Comparison of ENCODE assay signal across 15 cellular contexts in genomic region chr17:35498429-35499178, GRCh38. TPM values are rescaled to one million over a fixed set of nuclear protein-coding genes. Genes with fewer than 3 reads are reported as not detected.
A peak's percentile ranks its signal among the peaks of the same experiment; 100 is the strongest.
DNase-seq lines count a peak whose midpoint lies in the region; ATAC-seq, FAIRE-seq and TF ChIP-seq lines count a peak whose summit lies in the region.
"Had no signal": no experiment of that assay in that cellular context is flagged by ENCODE, and none has a peak within 500 bp of the region (broad histone marks: within the 10 kb centered on the region; RNA-seq: fewer than 3 reads in every experiment).

No MANE protein-coding gene starts in this region.

- no peaks in the 10 kb centered on the region for H3K27me3 Mint-ChIP-seq in activated CD4-positive, alpha-beta T cell treated with anti-CD3 and anti-CD28 coated beads, Interleukin-2, amount 10 ng/mL, durations not matched to agents 7 days and 5 days
- no peaks in the 10 kb centered on the region for H3K27me3 Mint-ChIP-seq in effector memory CD8-positive, alpha-beta T cell
- H3K27me3 Mint-ChIP-seq: central memory CD8-positive, alpha-beta T cell had no signal

- H3K27ac Mint-ChIP-seq in activated CD4-positive, alpha-beta T cell treated with anti-CD3 and anti-CD28 coated beads, Interleukin-2, amount 10 ng/mL, durations not matched to agents 7 days and 5 days: peak overlapping the region; percentile 17
- H3K27ac Mint-ChIP-seq in effector memory CD8-positive, alpha-beta T cell: peak overlapping the region; percentile 79 to 83

- no peaks in the 10 kb centered on the region for H3K79me2 ChIP-seq in neural cell (replicated peaks; ENCODE audit: insufficient read depth, low read length)

- H3K27me3 ChIP-seq in H7 (ENCODE audit: control insufficient read depth, insufficient read depth, low read length) (peaks cover 63% of the 10 kb centered on the region), neural cell (ENCODE audit: insufficient read depth, low read depth, low read length) (peaks cover 75% of the 10 kb centered on the region)

- H3K4me2 ChIP-seq in neural cell (ENCODE audit: low read length): no peak overlapping the region

- H3K9me3 ChIP-seq in neural cell (ENCODE audit: low read length) (peaks cover 4% of the 10 kb centered on the region), kidney (ENCODE audit: control insufficient read depth in 1 of 2, low read length in 2 of 2) (no peaks in the 10 kb centered on the region)
- H3K9me3 ChIP-seq: prostate gland had no signal

- no peaks in the 10 kb centered on the region for H3F3A ChIP-seq in neural cell (ENCODE audit: insufficient read depth, low read length, poor library complexity, severe bottlenecking)

- no peak for TF ChIP-seq EP300 in neural cell (conservative IDR thresholded peaks at IDR 0.05; ENCODE audit: poor library complexity, severe bottlenecking)

- POLR2A ChIA-PET in activated CD4-positive, alpha-beta T cell treated with anti-CD3 and anti-CD28 coated beads, Interleukin-2, amount 10 ng/mL, durations not matched to agents 7 days and 5 days (lab: Charles Lee): interaction anchor here (0.5 to 0.7 kb wide), 2 partner anchors 43 to 337 kb away, joined by 3 to 5 read pairs; no protein-coding TSS in a partner anchor

- H3K4me1 ChIP-seq in kidney (ENCODE audit: control insufficient read depth in 1 of 2, insufficient read depth in 1 of 2, low read depth in 1 of 2, low read length in 2 of 2): peaks cover 0 to 3% of the 10 kb centered on the region in 2 donors
- H3K4me1 ChIP-seq: prostate gland had no signal

- ATAC-seq in effector memory CD8-positive, alpha-beta T cell (replicated peaks): no peak

- peaks cover 67% of the 10 kb centered on the region for H3K36me3 Mint-ChIP-seq in activated CD4-positive, alpha-beta T cell treated with anti-CD3 and anti-CD28 coated beads, Interleukin-2, amount 10 ng/mL, durations not matched to agents 7 days and 5 days (ENCODE audit: low read depth)
- peaks cover 72% of the 10 kb centered on the region for H3K36me3 Mint-ChIP-seq in effector memory CD8-positive, alpha-beta T cell (ENCODE audit: insufficient read depth)

- H2AFZ ChIP-seq in neural cell (ENCODE audit: low read depth, low read length): no peak overlapping the region

- TF ChIP-seq RAD21 in neural cell (conservative IDR thresholded peaks at IDR 0.05): no peak

- DNase-seq in activated CD4-positive, alpha-beta T cell treated with anti-CD3 and anti-CD28 coated beads, Interleukin-2, amount 10 ng/mL, durations not matched to agents 7 days and 5 days: no peak
- DNase-seq in activated CD4-positive, alpha-beta T cell treated with anti-CD3 and anti-CD28 coated beads, Interleukin-2, amount 50 U/mL, for 4 hours: no peak
- DNase-seq in H7: no peak
- no peak for DNase-seq in effector memory CD8-positive, alpha-beta T cell
- no peak for DNase-seq in posterior cingulate gyrus
- no peak for DNase-seq in kidney
- DNase-seq in DMS53 treated with DMSO at 0.1 percent for 48 hours (lab: John Stamatoyannopoulos, UW; ENCODE audit: unreplicated experiment): no peak
- DNase-seq: GF-D8, NCI-H1694 treated with DMSO at 0.1 percent for 48 hours, NCI-H524, substantia nigra had no signal

- no peaks in the 10 kb centered on the region for H3K9me2 ChIP-seq in neural cell (ENCODE audit: insufficient read depth, low read length)

- H3K4me3 ChIP-seq in H7 (ENCODE audit: insufficient read depth, low read depth, low read length): peak overlapping the region; percentile 16
- H3K4me3 ChIP-seq in neural cell (ENCODE audit: low read length): peak overlapping the region; percentile 50
- H3K4me3 ChIP-seq in kidney (ENCODE audit: low read length in 2 of 2): no peak overlapping the region
- H3K4me3 ChIP-seq: prostate gland had no signal

- TF ChIP-seq CTCF in neural cell (IDR thresholded peaks at IDR 0.05; ENCODE audit: poor library complexity, severe bottlenecking) (no peak), kidney (IDR thresholded peaks at IDR 0.05; ENCODE audit: borderline replicate concordance, extremely low read depth, insufficient read depth) (no peak)

- no peaks in the 10 kb centered on the region for H3K36me3 ChIP-seq in H7 (replicated peaks; ENCODE audit: control insufficient read depth, insufficient read depth, low read length)
- no peaks in the 10 kb centered on the region for H3K36me3 ChIP-seq in neural cell (ENCODE audit: insufficient read depth, low read length)
- no peaks in the 10 kb centered on the region for H3K36me3 ChIP-seq in kidney (ENCODE audit: control insufficient read depth in 1 of 2, insufficient read depth in 2 of 2, low read length in 2 of 2)
- H3K36me3 ChIP-seq: prostate gland had no signal

- FAIRE-seq in kidney (lab: Jason Lieb, UNC): no peak
- FAIRE-seq: A204.1 had no signal

- intact Hi-C loops in posterior cingulate gyrus (cut with DNase I): no loop called here
- intact Hi-C loops in kidney (cut with DNase I): no loop called here

- H3K27ac ChIP-seq in neural cell (ENCODE audit: low read length) (no peak overlapping the region), kidney (ENCODE audit: low read depth in 2 of 2, low read length in 2 of 2) (no peak overlapping the region)
- H3K27ac ChIP-seq: prostate gland had no signal

- H4K20me1 ChIP-seq in neural cell (ENCODE audit: insufficient read depth): no peaks in the 10 kb centered on the region

- CTCF ChIA-PET in activated CD4-positive, alpha-beta T cell treated with anti-CD3 and anti-CD28 coated beads, Interleukin-2, amount 10 ng/mL, durations not matched to agents 7 days and 5 days (lab: Charles Lee): interaction anchor here (0.8 to 1.7 kb wide), 4 partner anchors 8 to 186 kb away, joined by 3 to 5 read pairs (median 4); no protein-coding TSS in a partner anchor

- H3K4me3 Mint-ChIP-seq in activated CD4-positive, alpha-beta T cell treated with anti-CD3 and anti-CD28 coated beads, Interleukin-2, amount 10 ng/mL, durations not matched to agents 7 days and 5 days: peak overlapping the region; percentile 47
- no peak overlapping the region for H3K4me3 Mint-ChIP-seq in effector memory CD8-positive, alpha-beta T cell
- H3K4me3 Mint-ChIP-seq: central memory CD8-positive, alpha-beta T cell had no signal

- no peaks in the 10 kb centered on the region for H3K9me3 Mint-ChIP-seq in activated CD4-positive, alpha-beta T cell treated with anti-CD3 and anti-CD28 coated beads, Interleukin-2, amount 10 ng/mL, durations not matched to agents 7 days and 5 days
- H3K9me3 Mint-ChIP-seq in effector memory CD8-positive, alpha-beta T cell: peaks cover 0 to 2% of the 10 kb centered on the region in 2 donors
- H3K9me3 Mint-ChIP-seq: central memory CD8-positive, alpha-beta T cell had no signal

- H3K9ac ChIP-seq in neural cell (ENCODE audit: low read length) (no peak overlapping the region), kidney (ENCODE audit: low read length in 2 of 2) (no peak overlapping the region)

- H3K4me1 Mint-ChIP-seq in activated CD4-positive, alpha-beta T cell treated with anti-CD3 and anti-CD28 coated beads, Interleukin-2, amount 10 ng/mL, durations not matched to agents 7 days and 5 days: peaks cover 75% of the 10 kb centered on the region
- peaks cover 49 to 72% of the 10 kb centered on the region in 2 donors for H3K4me1 Mint-ChIP-seq in effector memory CD8-positive, alpha-beta T cell (ENCODE audit: low read depth in 2 of 2)

TF ChIP-seq in neural cell, 6 proteins besides CTCF, POLR2A, EP300 and RAD21:
- no peak for TF ChIP-seq REST (IDR thresholded peaks at IDR 0.05; ENCODE audit: borderline replicate concordance)
- no peak for TF ChIP-seq EZH2 (IDR thresholded peaks at IDR 0.05; ENCODE audit: borderline replicate concordance, insufficient read depth, low read length, poor library complexity, severe bottlenecking)
- TF ChIP-seq POLR2AphosphoS5 (IDR thresholded peaks at IDR 0.05): no peak
- TF ChIP-seq MXI1 (conservative IDR thresholded peaks at IDR 0.05; ENCODE audit: poor library complexity, severe bottlenecking): no peak
- no peak for TF ChIP-seq TAF1 (IDR thresholded peaks at IDR 0.05; ENCODE audit: low read depth)

RNA-seq across cellular contexts. Expression of gene SLFN12L, which starts 38.9 kb away (rescaled TPM):
- total RNA-seq in activated CD4-positive, alpha-beta T cell treated with anti-CD3 and anti-CD28 coated beads, Interleukin-2, amount 10 ng/mL, durations not matched to agents 7 days and 5 days: 100 to 1,000 TPM in 1 of 2 experiments, 10 to 100 TPM in 1; 97.9 to 102 TPM
- total RNA-seq in H7 (2014; rRNA removed; shearing (Covaris generic)): not detected in 2 replicates
- polyA plus RNA-seq in neural cell (not detected in 2 replicates), kidney (ENCODE audit: insufficient read depth, low read depth, low replicate concordance) (0.62 TPM)
- polyA minus RNA-seq in neural cell: not detected in 2 replicates
- total RNA-seq in kidney: 6.2 TPM

RNA-seq across cellular contexts. Expression of gene SLFN13, which starts 50.0 kb away (rescaled TPM):
- total RNA-seq in activated CD4-positive, alpha-beta T cell treated with anti-CD3 and anti-CD28 coated beads, Interleukin-2, amount 10 ng/mL, durations not matched to agents 7 days and 5 days: 10 to 100 TPM; 50.4 to 53.6 TPM
- 19.8 and 21.3 TPM in 2 replicates for total RNA-seq in H7 (2014; rRNA removed; shearing (Covaris generic))
- polyA plus RNA-seq in neural cell: 0.20 TPM in 1 of 2 replicates, not detected in the other
- polyA minus RNA-seq in neural cell: not detected in 2 replicates
- total RNA-seq in kidney: 24.5 TPM
- 3.1 TPM for polyA plus RNA-seq in kidney (ENCODE audit: insufficient read depth, low read depth, low replicate concordance)

Comparison
In these comparisons a context has a peak if more than half of its experiments do, and no peak if none do; other contexts are left out.
1. H3K4me3 ChIP-seq: peak in H7 (single experiment) and neural cell (single experiment); none in kidney (0 of 2).
2. RNA of gene SLFN12L, which starts 38.9 kb away (total RNA-seq): 97.9 to 102 TPM in activated CD4-positive, alpha-beta T cell treated with anti-CD3 and anti-CD28 coated beads, Interleukin-2, amount 10 ng/mL, durations not matched to agents 7 days and 5 days; 6.2 TPM in kidney (single experiment) and not detected in H7; every median in the first group is over 10 times any median in the second.